In genomic region chr6:73985891-73986290, GRCh38 we compare ENCODE assay signal across 11 cellular contexts.
A peak's percentile ranks its signal among the peaks of the same experiment; 100 is the strongest.
DNase-seq lines count a peak whose midpoint lies in the region; ATAC-seq and TF ChIP-seq lines count a peak whose summit lies in the region.
"Had no signal": no experiment of that assay in that cellular context is flagged by ENCODE, and none has a peak within 500 bp of the region (broad histone marks: within the 10 kb centered on the region; RNA-seq: fewer than 3 reads in every experiment).

No MANE protein-coding gene starts in this region.

- peaks cover 4% of the 10 kb centered on the region for H3K9me3 Mint-ChIP-seq in type B pancreatic cell

- TF ChIP-seq CTCF in AG09319 (IDR thresholded peaks at IDR 0.05; ENCODE audit: low read depth, low read length) (peak; percentile 57), type B pancreatic cell (conservative IDR thresholded peaks at IDR 0.05) (no peak)

- no peaks in the 10 kb centered on the region for H3K4me1 Mint-ChIP-seq in type B pancreatic cell (ENCODE audit: unreplicated experiment)
- H3K4me1 Mint-ChIP-seq: T-helper 17 cell had no signal

- H3K27ac Mint-ChIP-seq in type B pancreatic cell, result no peak overlapping the region
- H3K27ac Mint-ChIP-seq: T-helper 17 cell had no signal

- H3K36me3 Mint-ChIP-seq in type B pancreatic cell, result no peaks in the 10 kb centered on the region

- no peak overlapping the region for H3K4me3 Mint-ChIP-seq in type B pancreatic cell
- H3K4me3 Mint-ChIP-seq: T-helper 17 cell had no signal

- H3K27me3 Mint-ChIP-seq in type B pancreatic cell, result no peaks in the 10 kb centered on the region

- no peak for ATAC-seq in GM21737 (IDR thresholded peaks at IDR 0.05; ENCODE audit: unreplicated experiment)
- ATAC-seq: T-helper 17 cell had no signal

- DNase-seq in AG09319 (ENCODE audit: extremely low read depth, low read depth) (peak; percentile 83), HPDE6-E6E7 (ENCODE audit: extremely low spot score) (peak; percentile 21), amniotic epithelial cell (ENCODE audit: low read depth) (peak; percentile 16), inferior parietal cortex (ENCODE audit: extremely low spot score) (peak; percentile 17), type B pancreatic cell (ENCODE audit: extremely low spot score, unreplicated experiment) (no peak)
- no peak for DNase-seq in stimulated activated naive CD4-positive, alpha-beta T cell (lab: John Stamatoyannopoulos, UW)
- no peak for DNase-seq in activated T-cell treated with anti-CD3 and anti-CD28 coated beads, Interleukin-2, amount 50 U/mL, for 48 hours
- DNase-seq: stimulated activated CD4-positive, alpha-beta T cell treated with anti-CD3 and anti-CD28 coated beads, Interleukin-2, amount 100 ng/mL, for 48 hours; T-helper 17 cell; tibial artery had no signal

Comparison
In these comparisons a context has a peak if more than half of its experiments do, and no peak if none do; other contexts are left out.
1. DNase-seq: peak in AG09319 (single experiment), HPDE6-E6E7 (single experiment), amniotic epithelial cell (single experiment) and inferior parietal cortex (single experiment); none in type B pancreatic cell (single experiment), stimulated activated naive CD4-positive, alpha-beta T cell (0 of 6) and activated T-cell treated with anti-CD3 and anti-CD28 coated beads, Interleukin-2, amount 50 U/mL, for 48 hours (0 of 2).